In genomic region chr7:130927062-130927461, GRCh38 we compare ENCODE assay signal across 12 cellular contexts.
DNase-seq lines count a peak whose midpoint lies in the region; ATAC-seq and TF ChIP-seq lines count a peak whose summit lies in the region.
"Had no signal": no experiment of that assay in that cellular context is flagged by ENCODE, and none has a peak within 500 bp of the region (broad histone marks: within the 10 kb centered on the region; RNA-seq: fewer than 3 reads in every experiment).

No MANE protein-coding gene starts in this region.

- H3K4me3 Mint-ChIP-seq in activated CD8-positive, alpha-beta T cell treated with anti-CD3 and anti-CD28 coated beads for 36 hours = peak overlapping the region; percentile 2
- H3K4me3 Mint-ChIP-seq in immature natural killer cell = peak overlapping the region in 4 of 5 donors; percentile 37 to 61 (median 46)
- peak overlapping the region; percentile 27 to 30 for H3K4me3 Mint-ChIP-seq in stimulated activated naive CD8-positive, alpha-beta T cell treated with anti-CD3 and anti-CD28 coated beads, Interleukin-15, amount 100 ng/mL, for 72 hours

- H3K4me2 ChIP-seq in mammary epithelial cell (ENCODE audit: insufficient read depth, low read depth, low read length) = no peak overlapping the region

- H3K4me1 ChIP-seq in breast epithelium (peaks cover 8 to 18% of the 10 kb centered on the region in 2 donors), mammary epithelial cell (ENCODE audit: insufficient read depth, low read length) (peaks cover 17% of the 10 kb centered on the region), transverse colon (peaks cover 6 to 59% (median 36%) of the 10 kb centered on the region in 4 donors)

- CTCF ChIA-PET in mammary epithelial cell (lab: Charles Lee; ENCODE audit: low non-redundant PET) = no interaction called here
- CTCF ChIA-PET in activated CD8-positive, alpha-beta T cell treated with anti-CD3 and anti-CD28 coated beads for 36 hours (lab: Charles Lee) = interaction anchor here (1.0 to 1.8 kb wide), 2 partner anchors 15 to 30 kb away, joined by 3 to 7 read pairs; no protein-coding TSS in a partner anchor

- H3K27ac ChIP-seq in breast epithelium (peak overlapping the region; percentile 29 to 89), mammary epithelial cell (ENCODE audit: insufficient read depth, low read depth, low read length) (no peak overlapping the region), transverse colon (peak overlapping the region in 1 of 4 donors; percentile 12)
- H3K27ac ChIP-seq: foreskin keratinocyte had no signal

- no peaks in the 10 kb centered on the region for H3K9me3 Mint-ChIP-seq in activated CD8-positive, alpha-beta T cell treated with anti-CD3 and anti-CD28 coated beads for 36 hours
- H3K9me3 Mint-ChIP-seq in immature natural killer cell = no peaks in the 10 kb centered on the region
- no peaks in the 10 kb centered on the region for H3K9me3 Mint-ChIP-seq in stimulated activated naive CD8-positive, alpha-beta T cell treated with anti-CD3 and anti-CD28 coated beads, Interleukin-15, amount 100 ng/mL, for 72 hours

- POLR2A ChIA-PET in activated CD8-positive, alpha-beta T cell treated with anti-CD3 and anti-CD28 coated beads for 36 hours (lab: Charles Lee) = interaction anchor here (0.6 to 12.3 kb wide), 3 partner anchors 12 to 14 kb away, joined by 3 to 115 read pairs (median 6); no protein-coding TSS in a partner anchor

- dilution Hi-C loops in mammary epithelial cell (cut with HindIII; ENCODE audit: low sequenced_read_pairs) = no loop called here

- WGBS in mammary epithelial cell (ENCODE audit: low coverage, missing lambda C conversion rate) = 96% methylated on average over 4 of the region's 5 CpGs
- 78 to 82% methylated on average over 5 of the region's 5 CpGs for WGBS in transverse colon (ENCODE audit: low coverage in 1 of 2), 2 donors

- H3K27me3 ChIP-seq in breast epithelium = no peaks in the 10 kb centered on the region
- H3K27me3 ChIP-seq in mammary epithelial cell (ENCODE audit: insufficient read depth, low read length) = no peaks in the 10 kb centered on the region
- no peaks in the 10 kb centered on the region for H3K27me3 ChIP-seq in transverse colon
- H3K27me3 ChIP-seq: foreskin keratinocyte had no signal

- in situ Hi-C loops in mammary epithelial cell (cut with MboI; ENCODE audit: low sequenced_read_pairs in 2 of 2) = no loop called here
- in situ Hi-C loops in transverse colon (cut with MboI; ENCODE audit: low pct_ligation_motif_present in 1 of 4, low pct_unique_long_range_greater_than_20kb in 1 of 4, low sequenced_read_pairs in 3 of 4) = no loop called here

- no peak overlapping the region for H2AFZ ChIP-seq in mammary epithelial cell (ENCODE audit: low read depth, low read length)

- peaks cover 97% of the 10 kb centered on the region for H3K79me2 ChIP-seq in mammary epithelial cell (ENCODE audit: insufficient read depth, low read length)

- TF ChIP-seq CTCF in breast epithelium (IDR thresholded peaks at IDR 0.05) = no peak
- no peak for TF ChIP-seq CTCF in mammary epithelial cell (conservative IDR thresholded peaks at IDR 0.05 in 1 of 2, IDR thresholded peaks at IDR 0.05 in 1 of 2; ENCODE audit: extremely low read depth in 1 of 2, insufficient read depth in 1 of 2, low read depth in 1 of 2, low read length in 2 of 2)
- TF ChIP-seq CTCF in activated CD8-positive, alpha-beta T cell treated with anti-CD3 and anti-CD28 coated beads for 36 hours (IDR thresholded peaks at IDR 0.05) = no peak
- TF ChIP-seq CTCF in transverse colon (IDR thresholded peaks at IDR 0.05) = no peak

- peak overlapping the region; percentile 92 for H3K27ac Mint-ChIP-seq in activated CD8-positive, alpha-beta T cell treated with anti-CD3 and anti-CD28 coated beads for 36 hours
- peak overlapping the region in 4 of 6 donors; percentile 54 to 87 (median 82) for H3K27ac Mint-ChIP-seq in immature natural killer cell
- H3K27ac Mint-ChIP-seq in stimulated activated naive CD8-positive, alpha-beta T cell treated with anti-CD3 and anti-CD28 coated beads, Interleukin-15, amount 100 ng/mL, for 72 hours = peak overlapping the region; percentile 15 to 84

- no peaks in the 10 kb centered on the region for H3K27me3 Mint-ChIP-seq in activated CD8-positive, alpha-beta T cell treated with anti-CD3 and anti-CD28 coated beads for 36 hours
- peaks cover 4 to 28% (median 9%) of the 10 kb centered on the region in 3 donors for H3K27me3 Mint-ChIP-seq in immature natural killer cell (ENCODE audit: low read depth in 3 of 3)
- no peaks in the 10 kb centered on the region for H3K27me3 Mint-ChIP-seq in stimulated activated naive CD8-positive, alpha-beta T cell treated with anti-CD3 and anti-CD28 coated beads, Interleukin-15, amount 100 ng/mL, for 72 hours

- peak; percentile 21 for ATAC-seq in activated CD8-positive, alpha-beta T cell treated with anti-CD3 and anti-CD28 coated beads for 36 hours
- no peak for ATAC-seq in stimulated activated naive CD8-positive, alpha-beta T cell treated with anti-CD3 and anti-CD28 coated beads, Interleukin-15, amount 100 ng/mL, for 72 hours
- no peak for ATAC-seq in sciatic nerve
- ATAC-seq: foreskin keratinocyte had no signal

- no peaks in the 10 kb centered on the region for H4K20me1 ChIP-seq in mammary epithelial cell (ENCODE audit: insufficient read depth, low read length)

- H3K36me3 Mint-ChIP-seq in activated CD8-positive, alpha-beta T cell treated with anti-CD3 and anti-CD28 coated beads for 36 hours (ENCODE audit: low read depth) = peaks cover 81% of the 10 kb centered on the region
- H3K36me3 Mint-ChIP-seq in immature natural killer cell = peaks cover 0 to 5% (median 4%) of the 10 kb centered on the region in 3 donors

- BruUV-seq in mammary epithelial cell (replicated peaks; lab: Mats Ljungman, UMichigan) = no TSS peak

- no peak overlapping the region for H3K4me3 ChIP-seq in breast epithelium
- no peak overlapping the region for H3K4me3 ChIP-seq in mammary epithelial cell (replicated peaks in 1 of 3; ENCODE audit: insufficient read depth in 1 of 3, low read depth in 2 of 3, low read length in 3 of 3)
- no peak overlapping the region for H3K4me3 ChIP-seq in transverse colon

- intact Hi-C loops in breast epithelium (cut with DNase I; ENCODE audit: low total_unique reads) = no loop called here
- intact Hi-C loops in mammary epithelial cell (cut with micrococcal nuclease) = no loop called here
- intact Hi-C loops in activated CD8-positive, alpha-beta T cell treated with anti-CD3 and anti-CD28 coated beads for 36 hours (cut with micrococcal nuclease) = no loop called here
- intact Hi-C loops in transverse colon (cut with DNase I; ENCODE audit: low total_unique reads) = no loop called here
- intact Hi-C loops in sciatic nerve (cut with DNase I) = no loop called here

- DNase-seq in breast epithelium (ENCODE audit: low spot score in 2 of 2) (no peak), mammary epithelial cell (no peak), immature natural killer cell (no peak), transverse colon (no peak), sciatic nerve (ENCODE audit: low spot score) (no peak), 8988T (no peak)
- DNase-seq in activated CD8-positive, alpha-beta T cell treated with anti-CD3 and anti-CD28 coated beads for 36 hours = peak; percentile 33
- no peak for DNase-seq in stimulated activated naive CD8-positive, alpha-beta T cell treated with anti-CD3 and anti-CD28 coated beads, Interleukin-15, amount 100 ng/mL, for 72 hours
- DNase-seq: DMS79 treated with DMSO at 0.1 percent for 48 hours, foreskin keratinocyte, NCI-H1694, NCI-H524 had no signal

- TF ChIP-seq POLR2A in breast epithelium (IDR thresholded peaks at IDR 0.05) (no peak), transverse colon (IDR thresholded peaks at IDR 0.05) (no peak)

- no peak overlapping the region for H3K9ac ChIP-seq in mammary epithelial cell (ENCODE audit: insufficient read depth, low read length)

- H3K4me1 Mint-ChIP-seq in activated CD8-positive, alpha-beta T cell treated with anti-CD3 and anti-CD28 coated beads for 36 hours (ENCODE audit: low read depth) = peaks cover 83% of the 10 kb centered on the region
- peaks cover 54 to 79% of the 10 kb centered on the region in 2 donors for H3K4me1 Mint-ChIP-seq in immature natural killer cell
- peaks cover 92% of the 10 kb centered on the region for H3K4me1 Mint-ChIP-seq in stimulated activated naive CD8-positive, alpha-beta T cell treated with anti-CD3 and anti-CD28 coated beads, Interleukin-15, amount 100 ng/mL, for 72 hours

- H3K36me3 ChIP-seq in breast epithelium = no peaks in the 10 kb centered on the region
- H3K36me3 ChIP-seq in mammary epithelial cell (ENCODE audit: insufficient read depth, low read length) = peaks cover 6% of the 10 kb centered on the region
- H3K36me3 ChIP-seq in transverse colon = no peaks in the 10 kb centered on the region

- no peak for TF ChIP-seq EP300 in transverse colon (IDR thresholded peaks at IDR 0.05; ENCODE audit: low read depth)

- H3K9me3 ChIP-seq in breast epithelium = no peaks in the 10 kb centered on the region
- no peaks in the 10 kb centered on the region for H3K9me3 ChIP-seq in mammary epithelial cell (replicated peaks; ENCODE audit: insufficient read depth, low read length)
- H3K9me3 ChIP-seq in transverse colon = no peaks in the 10 kb centered on the region
